ENCODE assay signal across 16 cellular contexts in the genomic region with DNA sequence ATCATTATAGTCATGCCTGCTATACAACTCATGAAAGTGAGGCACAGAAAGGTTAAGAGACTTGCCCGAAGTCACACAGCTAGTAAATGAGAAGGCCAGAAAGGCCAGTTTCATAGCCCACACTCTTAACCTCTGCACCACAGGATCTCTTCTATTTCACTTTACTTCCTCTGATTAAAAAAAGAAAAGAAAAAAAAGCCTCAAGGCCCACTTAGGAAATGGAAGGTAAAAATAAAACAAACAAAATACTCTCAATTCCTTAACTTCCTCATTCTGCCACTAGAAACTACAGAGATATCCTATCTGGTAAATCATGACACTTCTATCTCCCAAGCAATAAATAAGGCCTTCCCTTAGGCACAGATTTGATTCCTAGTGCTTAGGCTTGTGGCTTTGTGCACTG. TPM values are rescaled to one million over a fixed set of nuclear protein-coding genes. Genes with fewer than 3 reads are reported as not detected.
A peak's percentile ranks its signal among the peaks of the same experiment; 100 is the strongest.
DNase-seq lines count a peak whose midpoint lies in the region; ATAC-seq, FAIRE-seq and TF ChIP-seq lines count a peak whose summit lies in the region.
"Had no signal": no experiment of that assay in that cellular context is flagged by ENCODE, and none has a peak within 500 bp of the region (broad histone marks: within the 10 kb centered on the region; RNA-seq: fewer than 3 reads in every experiment).

No MANE protein-coding gene starts in this region.

- H3K79me2 ChIP-seq in OCI-LY7 (ENCODE audit: insufficient read depth, low read depth, low read length) = no peaks in the 10 kb centered on the region

- no peaks in the 10 kb centered on the region for H3K9me2 ChIP-seq in OCI-LY7 (ENCODE audit: insufficient read depth, low read length)

- FAIRE-seq in A549 (lab: Jason Lieb, UNC) = no peak
- FAIRE-seq: H54 had no signal

- intact Hi-C loops in OCI-LY7 (cut with micrococcal nuclease; ENCODE audit: unreplicated experiment) = no loop called here

- 100% methylated on average over 1 of the region's 1 CpG for WGBS in A549 (ENCODE audit: missing lambda C conversion rate)

- TF ChIP-seq RAD21 in A549 (conservative IDR thresholded peaks at IDR 0.05 in 1 of 2, IDR thresholded peaks at IDR 0.05 in 1 of 2) = no peak

- no peaks in the 10 kb centered on the region for H3K9me3 Mint-ChIP-seq in mesothelial cell of epicardium
- no peaks in the 10 kb centered on the region for H3K9me3 Mint-ChIP-seq in activated T-cell treated with anti-CD3 and anti-CD28 coated beads, Interleukin-2, amount 50 U/mL, for 24 hours

- H3K27ac Mint-ChIP-seq in mesothelial cell of epicardium = peak overlapping the region; percentile 49
- no peak overlapping the region for H3K27ac Mint-ChIP-seq in activated T-cell treated with anti-CD3 and anti-CD28 coated beads, Interleukin-2, amount 50 U/mL, for 24 hours

- CTCF ChIA-PET in A549 (lab: Yijun Ruan, JAX) = interaction anchor here (0.7 to 2.3 kb wide), 3 partner anchors 32 to 117 kb away, joined by 3 to 7 read pairs (median 3); partner anchors contain the start of gene SRP9
- CTCF ChIA-PET in HEK293 (lab: Yijun Ruan, JAX) = interaction anchor here (1.1 to 1.8 kb wide), 5 partner anchors 12 to 186 kb away, joined by 3 to 7 read pairs (median 5); partner anchors contain the start of gene SRP9
- CTCF ChIA-PET in OCI-LY7 (lab: Charles Lee; ENCODE audit: unreplicated experiment) = no interaction called here

- H3K4me2 ChIP-seq in A549 (no peak overlapping the region), OCI-LY7 (ENCODE audit: low read length) (peak overlapping the region; percentile 71)

- H3K4me1 Mint-ChIP-seq in mesothelial cell of epicardium = peaks cover 24% of the 10 kb centered on the region
- H3K4me1 Mint-ChIP-seq in activated T-cell treated with anti-CD3 and anti-CD28 coated beads, Interleukin-2, amount 50 U/mL, for 24 hours (ENCODE audit: low read depth) = no peaks in the 10 kb centered on the region

- H3K27ac ChIP-seq in A549 = peak overlapping the region; percentile 2 to 39; a peak in 2 of 6 replicates
- no peak overlapping the region; the same call in 1 of the 2 replicates for H3K27ac ChIP-seq in HEK293 (ENCODE audit: extremely low read depth, low read depth, low read length)
- H3K27ac ChIP-seq in OCI-LY7 (ENCODE audit: low read depth, low read length, poor library complexity, severe bottlenecking) = peak overlapping the region; percentile 47
- H3K27ac ChIP-seq: SJCRH30, WERI-Rb-1 had no signal

- H3K27me3 Mint-ChIP-seq in mesothelial cell of epicardium (ENCODE audit: low read depth) = no peaks in the 10 kb centered on the region
- H3K27me3 Mint-ChIP-seq in activated T-cell treated with anti-CD3 and anti-CD28 coated beads, Interleukin-2, amount 50 U/mL, for 24 hours = no peaks in the 10 kb centered on the region

- H3K4me1 ChIP-seq in A549 = peaks cover 31% of the 10 kb centered on the region
- peaks cover 23% of the 10 kb centered on the region for H3K4me1 ChIP-seq in HEK293 (ENCODE audit: control insufficient read depth, insufficient read depth, low read length)
- peaks cover 22% of the 10 kb centered on the region for H3K4me1 ChIP-seq in OCI-LY7 (ENCODE audit: insufficient read depth, low read length, poor library complexity, severe bottlenecking)

- H3K9me3 ChIP-seq in A549 = no peaks in the 10 kb centered on the region
- no peaks in the 10 kb centered on the region for H3K9me3 ChIP-seq in HEK293 (ENCODE audit: control insufficient read depth, insufficient read depth, low read depth, low read length)
- H3K9me3 ChIP-seq in OCI-LY7 (ENCODE audit: low read length) = no peaks in the 10 kb centered on the region
- H3K9me3 ChIP-seq: SJCRH30 had no signal

- no peak for TF ChIP-seq POLR2A in A549 (IDR thresholded peaks at IDR 0.05; ENCODE audit: low read length)

- no peak overlapping the region for H3K4me3 ChIP-seq in A549
- no peak overlapping the region for H3K4me3 ChIP-seq in HEK293 (ENCODE audit: low read depth, low read length)
- H3K4me3 ChIP-seq in OCI-LY7 (ENCODE audit: low read depth, low read length, poor library complexity, severe bottlenecking) = peak overlapping the region; percentile 13
- H3K4me3 ChIP-seq: SJCRH30 had no signal

- no peak for ATAC-seq in A549
- ATAC-seq in HG02759 (IDR thresholded peaks at IDR 0.05; ENCODE audit: unreplicated experiment) = no peak
- ATAC-seq in GM21619 (IDR thresholded peaks at IDR 0.05; ENCODE audit: unreplicated experiment) = no peak
- ATAC-seq: left lobe of liver, right cardiac atrium had no signal

- TF ChIP-seq EP300 in A549 (IDR thresholded peaks at IDR 0.05) = no peak

- peak overlapping the region; percentile 35; the same call in 1 of the 2 replicates for H2AFZ ChIP-seq in OCI-LY7 (ENCODE audit: low read length)

- POLR2A ChIA-PET in A549 (lab: Yijun Ruan, JAX) (interaction anchor here (1.3 kb wide), 1 partner anchor 39 kb away, joined by 3 read pairs; no protein-coding TSS in a partner anchor), HEK293 (lab: Yijun Ruan, JAX) (interaction anchor here (0.5 to 2.6 kb wide), 3 partner anchors 87 to 117 kb away, joined by 3 to 6 read pairs (median 5); partner anchors contain the start of gene SRP9), OCI-LY7 (lab: Charles Lee) (interaction anchor here (0.7 to 1.3 kb wide), 7 partner anchors 8 to 500 kb away, joined by 3 to 4 read pairs (median 3); no protein-coding TSS in a partner anchor)

- H3K36me3 Mint-ChIP-seq in mesothelial cell of epicardium = no peaks in the 10 kb centered on the region
- no peaks in the 10 kb centered on the region for H3K36me3 Mint-ChIP-seq in activated T-cell treated with anti-CD3 and anti-CD28 coated beads, Interleukin-2, amount 50 U/mL, for 24 hours (ENCODE audit: low read depth)

- BruUV-seq in OCI-LY7 (replicated peaks; lab: Mats Ljungman, UMichigan) = no TSS peak

- H4K20me1 ChIP-seq in OCI-LY7 (ENCODE audit: insufficient read depth, low read length) = no peaks in the 10 kb centered on the region

- DNase-seq in A549 (ENCODE audit: low read depth in 1 of 2, low spot score in 1 of 2) (no peak), OCI-LY7 (ENCODE audit: low spot score) (peak; percentile 58), mesothelial cell of epicardium (ENCODE audit: low spot score in 2 of 2, unreplicated experiment in 2 of 2) (no peak), T1000 (lab: John Stamatoyannopoulos, UW) (no peak)
- no peak for DNase-seq in activated T-cell treated with anti-CD3 and anti-CD28 coated beads, Interleukin-2, amount 50 U/mL, for 24 hours
- DNase-seq: activated gamma-delta T cell; NCI-H2029; right cardiac atrium; SJCRH30; stimulated activated CD4-positive, alpha-beta T cell treated with anti-CD3 and anti-CD28 coated beads, Interleukin-4, amount 100 ng/mL, for 1 hour; WERI-Rb-1 had no signal

- TF ChIP-seq CTCF in A549 (IDR thresholded peaks at IDR 0.05) (no peak), HEK293 (tag by site-specific recombination; IDR thresholded peaks at IDR 0.05) (no peak), OCI-LY7 (conservative IDR thresholded peaks at IDR 0.05; ENCODE audit: low read length) (no peak), mesothelial cell of epicardium (IDR thresholded peaks at IDR 0.05; ENCODE audit: unreplicated experiment) (no peak)

- H3K36me3 ChIP-seq in HEK293 (ENCODE audit: control insufficient read depth in 2 of 2, insufficient read depth in 1 of 2, low read length in 2 of 2) (no peaks in the 10 kb centered on the region), OCI-LY7 (ENCODE audit: insufficient read depth, low read length) (no peaks in the 10 kb centered on the region)
- H3K36me3 ChIP-seq: SJCRH30, WERI-Rb-1 had no signal

- no peak overlapping the region for H3K4me3 Mint-ChIP-seq in mesothelial cell of epicardium
- H3K4me3 Mint-ChIP-seq in activated T-cell treated with anti-CD3 and anti-CD28 coated beads, Interleukin-2, amount 50 U/mL, for 24 hours = no peak overlapping the region

TF ChIP-seq in A549, 52 proteins besides CTCF, POLR2A, EP300 and RAD21:
- TF ChIP-seq KDM1A (IDR thresholded peaks at IDR 0.05; ENCODE audit: low read depth) (no peak), ZFP36 (IDR thresholded peaks at IDR 0.05; ENCODE audit: borderline replicate concordance, partially characterized antibody) (peak; percentile 32)

TF ChIP-seq in HEK293, 187 proteins besides CTCF, POLR2A, EP300 and RAD21 (continues in another document):
- no peak for TF ChIP-seq SETDB1 (IDR thresholded peaks at IDR 0.05; ENCODE audit: insufficient read length, low read length)
- no peak for TF ChIP-seq ZNF747 (tag by site-specific recombination; IDR thresholded peaks at IDR 0.05)
- TF ChIP-seq ZNF16 (tag by site-specific recombination; IDR thresholded peaks at IDR 0.05; ENCODE audit: low read depth) = no peak
- no peak for TF ChIP-seq ZNF549 (tag by site-specific recombination; IDR thresholded peaks at IDR 0.05)
- no peak for TF ChIP-seq ZNF670 (tag by site-specific recombination; IDR thresholded peaks at IDR 0.05; ENCODE audit: low read depth)
- TF ChIP-seq ZNF341 (tag by site-specific recombination; IDR thresholded peaks at IDR 0.05; ENCODE audit: low read depth) = no peak
- no peak for TF ChIP-seq KLF1 (tag by site-specific recombination; IDR thresholded peaks at IDR 0.05)

RNA-seq across cellular contexts. Expression of gene ENAH, which starts 7.6 kb away (rescaled TPM):
- polyA plus RNA-seq in A549 (2011; rRNA removed) = 124 and 142 TPM in 2 replicates
- polyA plus RNA-seq in A549 (2012; cell fraction: cytosol; rRNA removed) = 32.6 and 33.0 TPM in 2 replicates
- polyA plus RNA-seq in A549 (2012; cell fraction: nucleus; rRNA removed) = 19.3 and 23.0 TPM in 2 replicates
- 155 to 172 TPM (median 167 TPM) in 3 replicates for polyA plus RNA-seq in A549 (2017; fragmentation: RNase III; extraction: RNeasy Plus Mini Kit Qiagen cat#74134 plus additional on column Dnase treatment)
- 97.3 and 100 TPM in 2 replicates for polyA minus RNA-seq in A549 (2011; rRNA and poly(A)+ RNA removed)
- total RNA-seq in OCI-LY7 (2014; rRNA removed; shearing (Covaris generic)) = 4.6 and 10.8 TPM in 2 replicates
- 17.6 and 18.1 TPM in 2 replicates for total RNA-seq in OCI-LY7 (2022)
- 137 to 144 TPM (median 140 TPM) in 3 replicates for total RNA-seq in mesothelial cell of epicardium
